ENCODE assay signal across 27 cellular contexts in genomic region chr1:89405275-89405929, GRCh38. TPM values are rescaled to one million over a fixed set of nuclear protein-coding genes. Genes with fewer than 3 reads are reported as not detected.
DNase-seq lines count a peak whose midpoint lies in the region; ATAC-seq and TF ChIP-seq lines count a peak whose summit lies in the region.
"Had no signal": no experiment of that assay in that cellular context is flagged by ENCODE, and none has a peak within 500 bp of the region (broad histone marks: within the 10 kb centered on the region; RNA-seq: fewer than 3 reads in every experiment).

No MANE protein-coding gene starts in this region.

- H3K18ac ChIP-seq in neuronal stem cell (ENCODE audit: low read length), result no peak overlapping the region

- no peak overlapping the region for H4K91ac ChIP-seq in neuronal stem cell (ENCODE audit: low read depth, low read length, poor library complexity)

- DNase-seq in H7 (peak; percentile 7), endodermal cell (no peak), glutamatergic neuron (no peak), neuronal stem cell (ENCODE audit: low spot score) (no peak), superior temporal gyrus (ENCODE audit: extremely low spot score) (no peak), suprapubic skin (ENCODE audit: low spot score in 2 of 2) (no peak), omental fat pad (ENCODE audit: low spot score) (no peak)
- DNase-seq: BE2C, Calu3, DMS153, DND-41, HFFc6, MM.1S, NCI-H1417 treated with DMSO at 0.1 percent for 48 hours, NCI-H1694 treated with DMSO at 0.1 percent for 48 hours, NCI-H2081, NCI-H2171, NCI-H226, NCI-H510A, NCI-H69, Peyer's patch, SHP77 treated with DMSO at 0.1 percent for 48 hours had no signal

- no peak overlapping the region for H3K27ac Mint-ChIP-seq in endodermal cell
- H3K27ac Mint-ChIP-seq in glutamatergic neuron (ENCODE audit: unreplicated experiment), result no peak overlapping the region
- H3K27ac Mint-ChIP-seq: HFFc6, IgD-negative memory B cell had no signal

- no peak overlapping the region for H2BK15ac ChIP-seq in neuronal stem cell (ENCODE audit: low read length)

- H3K9me3 Mint-ChIP-seq in endodermal cell, result peaks cover 22% of the 10 kb centered on the region
- no peaks in the 10 kb centered on the region for H3K9me3 Mint-ChIP-seq in glutamatergic neuron (ENCODE audit: unreplicated experiment)

- H3K9ac ChIP-seq in endodermal cell (ENCODE audit: extremely low read depth, low read length, poor library complexity, severe bottlenecking) (no peak overlapping the region), neuronal stem cell (ENCODE audit: low read depth, low read length, poor library complexity) (peak overlapping the region; percentile 13)
- H3K9ac ChIP-seq: KMS-11 had no signal

- no peaks in the 10 kb centered on the region for H3K27me3 ChIP-seq in H7 (ENCODE audit: control insufficient read depth, insufficient read depth, low read length)
- no peaks in the 10 kb centered on the region for H3K27me3 ChIP-seq in endodermal cell (ENCODE audit: control insufficient read depth, insufficient read depth, low read length, poor library complexity, severe bottlenecking)
- no peaks in the 10 kb centered on the region for H3K27me3 ChIP-seq in neuronal stem cell (ENCODE audit: control insufficient read depth in 3 of 3, insufficient read depth in 3 of 3, low read depth in 1 of 3, low read length in 3 of 3)
- no peaks in the 10 kb centered on the region for H3K27me3 ChIP-seq in suprapubic skin
- H3K27me3 ChIP-seq: BE2C, Peyer's patch had no signal

- H4K8ac ChIP-seq in neuronal stem cell (ENCODE audit: low read depth, low read length), result no peak overlapping the region

- ATAC-seq in omental fat pad (ENCODE audit: low FRiP score), result no peak
- ATAC-seq in HG02973 (IDR thresholded peaks at IDR 0.05; ENCODE audit: unreplicated experiment), result no peak

- H3K4me3 ChIP-seq in H7 (ENCODE audit: insufficient read depth, low read depth, low read length) (no peak overlapping the region), endodermal cell (ENCODE audit: low read length) (no peak overlapping the region), neuronal stem cell (ENCODE audit: low read length in 2 of 2) (no peak overlapping the region), suprapubic skin (no peak overlapping the region)
- H3K4me3 ChIP-seq: HAP-1, Peyer's patch had no signal

- no peaks in the 10 kb centered on the region for H3K4me1 Mint-ChIP-seq in endodermal cell
- no peaks in the 10 kb centered on the region for H3K4me1 Mint-ChIP-seq in glutamatergic neuron (ENCODE audit: low read depth, unreplicated experiment)

- no peak for TF ChIP-seq POLR2A in suprapubic skin (IDR thresholded peaks at IDR 0.05)

- H3K36me3 Mint-ChIP-seq in endodermal cell (ENCODE audit: low read depth) (no peaks in the 10 kb centered on the region), glutamatergic neuron (ENCODE audit: unreplicated experiment) (no peaks in the 10 kb centered on the region)

- no peak overlapping the region for H3K4me3 Mint-ChIP-seq in endodermal cell
- H3K4me3 Mint-ChIP-seq in glutamatergic neuron (ENCODE audit: unreplicated experiment), result no peak overlapping the region
- H3K4me3 Mint-ChIP-seq: HFFc6, IgD-negative memory B cell had no signal

- H3K27ac ChIP-seq in endodermal cell (ENCODE audit: low read depth, low read length), result no peak overlapping the region
- no peak overlapping the region for H3K27ac ChIP-seq in neuronal stem cell (replicated peaks; ENCODE audit: low read length)
- no peak overlapping the region for H3K27ac ChIP-seq in suprapubic skin
- H3K27ac ChIP-seq: KMS-11, Peyer's patch had no signal

- no peak overlapping the region for H3K4ac ChIP-seq in neuronal stem cell (ENCODE audit: low read length)

- WGBS in endodermal cell (ENCODE audit: insufficient coverage in 1 of 2, insufficient read length in 1 of 2), 2 experiments, result 76 to 82% methylated on average over 7 to 11 of the region's 11 CpGs
- WGBS in neuronal stem cell (ENCODE audit: extremely low coverage in 2 of 2, insufficient read length in 2 of 2, insufficient replicate concordance in 1 of 2), 2 donors, result no CpG with 5 or more reads among the region's 11 CpGs
- WGBS in suprapubic skin, result 81% methylated on average over 8 of the region's 11 CpGs

- no peak overlapping the region for H2BK120ac ChIP-seq in neuronal stem cell (ENCODE audit: low read depth, low read length)

- H2AFZ ChIP-seq in neuronal stem cell (ENCODE audit: low read length), result no peak overlapping the region

- H3K9me3 ChIP-seq in endodermal cell (ENCODE audit: control insufficient read depth, low read length) (no peaks in the 10 kb centered on the region), neuronal stem cell (replicated peaks in 1 of 2; ENCODE audit: control insufficient read depth in 2 of 2, insufficient read depth in 1 of 2, low read depth in 1 of 2, low read length in 2 of 2) (no peaks in the 10 kb centered on the region), suprapubic skin (no peaks in the 10 kb centered on the region)
- H3K9me3 ChIP-seq: BE2C, HAP-1, Peyer's patch had no signal

- no peak overlapping the region for H2BK12ac ChIP-seq in neuronal stem cell (ENCODE audit: low read length)

- no peak for TF ChIP-seq EP300 in suprapubic skin (IDR thresholded peaks at IDR 0.05)

- H2AK5ac ChIP-seq in neuronal stem cell (ENCODE audit: low read depth, low read length), result no peak overlapping the region

- H3K27me3 Mint-ChIP-seq in endodermal cell (ENCODE audit: insufficient read depth) (no peaks in the 10 kb centered on the region), glutamatergic neuron (ENCODE audit: unreplicated experiment) (no peaks in the 10 kb centered on the region)

- no peak overlapping the region for H3K14ac ChIP-seq in neuronal stem cell (ENCODE audit: low read length)

- H3K36me3 ChIP-seq in H7 (replicated peaks; ENCODE audit: control insufficient read depth, insufficient read depth, low read length) (no peaks in the 10 kb centered on the region), endodermal cell (ENCODE audit: control insufficient read depth, insufficient read depth, low read length) (no peaks in the 10 kb centered on the region), neuronal stem cell (replicated peaks in 1 of 2; ENCODE audit: control insufficient read depth in 2 of 2, insufficient read depth in 2 of 2, low read length in 2 of 2) (no peaks in the 10 kb centered on the region), suprapubic skin (no peaks in the 10 kb centered on the region)
- H3K36me3 ChIP-seq: BE2C, HAP-1, Peyer's patch had no signal

- H3K4me2 ChIP-seq in neuronal stem cell (ENCODE audit: insufficient read depth, low read length, poor library complexity, severe bottlenecking), result no peak overlapping the region
- H3K4me2 ChIP-seq: KMS-11 had no signal

- H3K79me1 ChIP-seq in neuronal stem cell (ENCODE audit: low read depth, low read length), result no peaks in the 10 kb centered on the region

- H3K23ac ChIP-seq in neuronal stem cell (ENCODE audit: low read depth, low read length, poor library complexity), result no peak overlapping the region

- H3K4me1 ChIP-seq in endodermal cell (ENCODE audit: control insufficient read depth, insufficient read depth, low read length), result no peaks in the 10 kb centered on the region
- no peaks in the 10 kb centered on the region for H3K4me1 ChIP-seq in neuronal stem cell (ENCODE audit: control insufficient read depth in 2 of 2, insufficient read depth in 1 of 2, low read depth in 1 of 2, low read length in 2 of 2)
- H3K4me1 ChIP-seq in suprapubic skin, result peaks cover 8% of the 10 kb centered on the region
- H3K4me1 ChIP-seq: BE2C, HAP-1, Peyer's patch had no signal

- TF ChIP-seq CTCF in endodermal cell (conservative IDR thresholded peaks at IDR 0.05) (peak; percentile 51), glutamatergic neuron (IDR thresholded peaks at IDR 0.05; ENCODE audit: partially characterized antibody, unreplicated experiment) (peak; percentile 29), suprapubic skin (IDR thresholded peaks at IDR 0.05) (no peak), omental fat pad (IDR thresholded peaks at IDR 0.05) (no peak)

- no peak overlapping the region for H2BK5ac ChIP-seq in neuronal stem cell (ENCODE audit: low read length)

RNA-seq across cellular contexts. Expression of gene GBP6, which starts 41.5 kb away (rescaled TPM):
- not detected in 2 replicates for total RNA-seq in H7 (2014; rRNA removed; shearing (Covaris generic))
- total RNA-seq in endodermal cell (not detected), glutamatergic neuron (ENCODE audit: unreplicated experiment) (not detected), suprapubic skin (under 1 TPM; 0.26 to 0.64 (median 0.56) TPM), omental fat pad (not detected)
- polyA plus RNA-seq in endodermal cell (2013, experiment 1 of 2), result not detected
- polyA plus RNA-seq in endodermal cell (2013, experiment 2 of 2), result not detected
- not detected for polyA plus RNA-seq in neuronal stem cell (2013, experiment 1 of 2)
- polyA plus RNA-seq in neuronal stem cell (2013, experiment 2 of 2), result not detected
- total RNA-seq: HFFc6, OCI-LY7, Peyer's patch had no signal
- polyA plus RNA-seq: IgD-negative memory B cell had no signal

Comparison
In these comparisons a context has a peak if more than half of its experiments do, and no peak if none do; other contexts are left out.
1. CTCF ChIP-seq: peak in endodermal cell (single experiment) and glutamatergic neuron (single experiment); none in suprapubic skin (0 of 2) and omental fat pad (0 of 3).